15 cellular contexts compared by ENCODE assay signal in the genomic region with DNA sequence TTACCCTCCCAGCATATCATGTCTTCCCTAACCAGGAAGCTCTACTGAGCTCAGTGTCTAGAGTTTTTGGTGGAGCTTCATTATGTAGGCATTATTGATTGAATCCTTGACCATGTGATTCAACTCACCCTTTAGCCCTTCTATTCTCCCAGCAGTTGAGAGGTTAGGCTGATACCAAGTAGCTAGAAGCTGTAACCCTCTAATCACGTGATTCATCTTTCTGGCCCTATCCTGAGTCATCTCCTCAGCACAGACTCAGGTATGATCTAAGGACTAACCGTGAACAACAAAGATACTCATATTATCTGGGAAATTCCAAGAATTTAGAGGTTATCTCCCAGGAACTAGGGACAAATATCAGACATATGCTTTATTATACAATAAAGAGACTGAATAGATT.
DNase-seq lines count a peak whose midpoint lies in the region; ATAC-seq, FAIRE-seq and TF ChIP-seq lines count a peak whose summit lies in the region.
"Had no signal": no experiment of that assay in that cellular context is flagged by ENCODE, and none has a peak within 500 bp of the region (broad histone marks: within the 10 kb centered on the region; RNA-seq: fewer than 3 reads in every experiment).

No MANE protein-coding gene starts in this region.

- no peaks in the 10 kb centered on the region for H3K9me1 ChIP-seq in K562 (ENCODE audit: control insufficient read depth, insufficient read depth, low read length)

- TF ChIP-seq EP300 in K562 (IDR thresholded peaks at IDR 0.05; ENCODE audit: low read length) = no peak

- CTCF ChIA-PET in K562 (lab: Yijun Ruan, JAX; ENCODE audit: low intra/inter-chr PET ratio) = no interaction called here

- no peaks in the 10 kb centered on the region for H3K36me3 ChIP-seq in K562 (ENCODE audit: control insufficient read depth, insufficient read depth, low read length)

- H3K79me2 ChIP-seq in K562 (ENCODE audit: control insufficient read depth, insufficient read depth, low read length) = no peaks in the 10 kb centered on the region

- no peak for TF ChIP-seq RAD21 in K562 (CRISPR knock-in tag; conservative IDR thresholded peaks at IDR 0.05 in 1 of 2, IDR thresholded peaks at IDR 0.05 in 1 of 2)

- no peak for FAIRE-seq in K562 (lab: Jason Lieb, UNC)
- FAIRE-seq: G401.6 had no signal

- no peaks in the 10 kb centered on the region; the same call in 1 of the 2 replicates for H3K9me3 ChIP-seq in K562 (replicated peaks; ENCODE audit: control insufficient read depth, insufficient read depth, low read depth, low read length)

- TF ChIP-seq POLR2A in K562 (conservative IDR thresholded peaks at IDR 0.05) = no peak

- DNase-seq in HT1080 (ENCODE audit: low read depth) (peak; percentile 2), K562 (ENCODE audit: extremely low read depth in 1 of 4, low spot score in 3 of 4) (no peak), foreskin keratinocyte (peak in 1 of 2 donors; percentile 25), NCI-H2081 (lab: John Stamatoyannopoulos, UW) (no peak)
- DNase-seq in effector CD8-positive, alpha-beta T cell (lab: John Stamatoyannopoulos, UW) = no peak
- DNase-seq: C1 segment of cervical spinal cord; CD4-positive, alpha-beta memory T cell; COR-L47; DMS153; DND-41; H9 had no signal

- no peak overlapping the region for H3K4me2 ChIP-seq in K562 (ENCODE audit: insufficient read depth, low read length)
- H3K4me2 ChIP-seq: GM23338 had no signal

- no peak overlapping the region for H2AFZ ChIP-seq in K562 (ENCODE audit: low read depth, low read length)
- H2AFZ ChIP-seq: GM23338 had no signal

- no peak for TF ChIP-seq CTCF in K562 (IDR thresholded peaks at IDR 0.05 in 2 of 3, conservative IDR thresholded peaks at IDR 0.05 in 1 of 3; ENCODE audit: insufficient read depth in 2 of 3, low read depth in 1 of 3, low read length in 3 of 3)
- no peak for TF ChIP-seq CTCF in foreskin keratinocyte (conservative IDR thresholded peaks at IDR 0.05)

- 0% methylated on average over 2 of the region's 2 CpGs for WGBS in K562 (ENCODE audit: insufficient coverage, low coverage, missing lambda C conversion rate)

- H4K20me1 ChIP-seq in K562 (replicated peaks; ENCODE audit: control insufficient read depth, insufficient read depth, low read length) = no peaks in the 10 kb centered on the region

- H3K27me3 ChIP-seq in K562 (ENCODE audit: control insufficient read depth in 2 of 2, insufficient read depth in 2 of 2, low read length in 2 of 2) (no peaks in the 10 kb centered on the region), foreskin keratinocyte (no peaks in the 10 kb centered on the region)

- ATAC-seq in K562 = no peak
- ATAC-seq in foreskin keratinocyte = peak; percentile 81
- ATAC-seq in HG03135 (IDR thresholded peaks at IDR 0.05; ENCODE audit: unreplicated experiment) = no peak
- ATAC-seq: GM23338, HCT116 had no signal

- H3K27ac ChIP-seq in K562 (ENCODE audit: extremely low read depth, low read depth, low read length) (no peak overlapping the region), foreskin keratinocyte (no peak overlapping the region)

- no TSS peak for BruUV-seq in K562 (replicated peaks; lab: Mats Ljungman, UMichigan)

- no peak overlapping the region for H3K4me3 ChIP-seq in K562
- H3K4me3 ChIP-seq: GM23338 had no signal

- H3K9ac ChIP-seq in K562 (ENCODE audit: insufficient read depth in 1 of 2, low read depth in 2 of 2, low read length in 2 of 2) = no peak overlapping the region

- no peaks in the 10 kb centered on the region for H3K4me1 ChIP-seq in K562 (replicated peaks in 1 of 2; ENCODE audit: control insufficient read depth in 2 of 2, insufficient read depth in 2 of 2, low read length in 2 of 2)
- no peaks in the 10 kb centered on the region for H3K4me1 ChIP-seq in foreskin keratinocyte

- POLR2A ChIA-PET in K562 (lab: Yijun Ruan, JAX) = no interaction called here

- intact Hi-C loops in K562 (cut with micrococcal nuclease) = no loop called here

- in situ Hi-C loops in K562 (cut with MboI) = no loop called here

TF ChIP-seq in K562, 482 proteins besides CTCF, POLR2A, EP300 and RAD21:
- TF ChIP-seq ETS2 (tag; IDR thresholded peaks at IDR 0.05; ENCODE audit: borderline replicate concordance, poor library complexity, severe bottlenecking) = no peak
- TF ChIP-seq TFE3 (CRISPR knock-in tag; IDR thresholded peaks at IDR 0.05) = peak; percentile 86
